Comparison of ENCODE assay signal across 31 cellular contexts in genomic region chr13:79229761-79230160, GRCh38.
"Had no signal": no experiment of that assay in that cellular context is flagged by ENCODE, and none has a peak within 500 bp of the region (broad histone marks: within the 10 kb centered on the region; RNA-seq: fewer than 3 reads in every experiment).

No MANE protein-coding gene starts in this region.

- H3K36me3 Mint-ChIP-seq: memory B cell; mesothelial cell of epicardium; naive thymus-derived CD4-positive, alpha-beta T cell; stimulated activated effector memory CD8-positive, alpha-beta T cell treated with anti-CD3 and anti-CD28 coated beads, Interleukin-12 subunit alpha, Interleukin-12 subunit beta, amount 100 ng/mL, for 72 hours; type B pancreatic cell had no signal

- DNase-seq: dermis blood vessel endothelial cell; effector memory CD4-positive, alpha-beta T cell; erythroblast; esophagus squamous epithelium; foreskin melanocyte; glutamatergic neuron; heart right ventricle; hippocampal formation; naive thymus-derived CD4-positive, alpha-beta T cell; nucleus accumbens; stimulated activated CD4-positive, alpha-beta T cell treated with anti-CD3 and anti-CD28 coated beads, Interleukin-12 subunit alpha, Interleukin-12 subunit beta, amount 100 ng/mL, for 4 hours; stimulated activated CD4-positive, alpha-beta T cell treated with anti-CD3 and anti-CD28 coated beads, Interleukin-2, amount 100 ng/mL, for 24 hours; stimulated activated CD4-positive, alpha-beta T cell treated with anti-CD3 and anti-CD28 coated beads, Interleukin-4, amount 100 ng/mL, for 24 hours; stimulated activated naive CD8-positive, alpha-beta T cell treated with anti-CD3 and anti-CD28 coated beads, Interleukin-15, Interleukin-2, amounts not matched to agents 100 U/mL and 50 U/mL, for 24 hours; substantia nigra; testis; tibial artery had no signal

- H3K9me3 ChIP-seq: esophagus squamous epithelium, heart right ventricle, prostate gland, right atrium auricular region, testis, tibial artery had no signal

- H3K36me3 ChIP-seq: esophagus squamous epithelium, heart right ventricle, prostate gland, right atrium auricular region, tibial artery had no signal

- H3K4me2 ChIP-seq: smooth muscle cell had no signal

- ATAC-seq: heart right ventricle; left lobe of liver; naive thymus-derived CD4-positive, alpha-beta T cell; sciatic nerve; stimulated activated naive CD8-positive, alpha-beta T cell treated with anti-CD3 and anti-CD28 coated beads, Interleukin-15, Interleukin-2, amounts not matched to agents 100 U/mL and 50 U/mL, for 24 hours had no signal

- H3K4me1 Mint-ChIP-seq: mesothelial cell of epicardium; nephron; stimulated activated effector memory CD8-positive, alpha-beta T cell treated with anti-CD3 and anti-CD28 coated beads, Interleukin-12 subunit alpha, Interleukin-12 subunit beta, amount 100 ng/mL, for 72 hours had no signal

- FAIRE-seq: endothelial cell of umbilical vein, keratinocyte had no signal

- H3K4me1 ChIP-seq: esophagus squamous epithelium, heart right ventricle, prostate gland, right atrium auricular region, testis, tibial artery had no signal

- H3K27ac Mint-ChIP-seq: memory B cell; mesothelial cell of epicardium; naive thymus-derived CD4-positive, alpha-beta T cell; nephron; stimulated activated effector memory CD8-positive, alpha-beta T cell treated with anti-CD3 and anti-CD28 coated beads, Interleukin-12 subunit alpha, Interleukin-12 subunit beta, amount 100 ng/mL, for 72 hours; type B pancreatic cell had no signal

- H3K9me3 Mint-ChIP-seq: memory B cell; mesothelial cell of epicardium; naive thymus-derived CD4-positive, alpha-beta T cell; nephron; stimulated activated effector memory CD8-positive, alpha-beta T cell treated with anti-CD3 and anti-CD28 coated beads, Interleukin-12 subunit alpha, Interleukin-12 subunit beta, amount 100 ng/mL, for 72 hours; type B pancreatic cell had no signal

- H3K27me3 ChIP-seq: esophagus squamous epithelium, right atrium auricular region, testis, tibial artery had no signal

- H3K27ac ChIP-seq: coronary artery, esophagus squamous epithelium, heart right ventricle, prostate gland, right atrium auricular region, testis, tibial artery had no signal

- H3K27me3 Mint-ChIP-seq: memory B cell, type B pancreatic cell had no signal

- H3K4me3 ChIP-seq: coronary artery, esophagus squamous epithelium, heart right ventricle, lung, prostate gland, right atrium auricular region, smooth muscle cell, testis, tibial artery had no signal

- H3K4me3 Mint-ChIP-seq: memory B cell; mesothelial cell of epicardium; naive thymus-derived CD4-positive, alpha-beta T cell; nephron; stimulated activated effector memory CD8-positive, alpha-beta T cell treated with anti-CD3 and anti-CD28 coated beads, Interleukin-12 subunit alpha, Interleukin-12 subunit beta, amount 100 ng/mL, for 72 hours; type B pancreatic cell had no signal
